In the genomic region with DNA sequence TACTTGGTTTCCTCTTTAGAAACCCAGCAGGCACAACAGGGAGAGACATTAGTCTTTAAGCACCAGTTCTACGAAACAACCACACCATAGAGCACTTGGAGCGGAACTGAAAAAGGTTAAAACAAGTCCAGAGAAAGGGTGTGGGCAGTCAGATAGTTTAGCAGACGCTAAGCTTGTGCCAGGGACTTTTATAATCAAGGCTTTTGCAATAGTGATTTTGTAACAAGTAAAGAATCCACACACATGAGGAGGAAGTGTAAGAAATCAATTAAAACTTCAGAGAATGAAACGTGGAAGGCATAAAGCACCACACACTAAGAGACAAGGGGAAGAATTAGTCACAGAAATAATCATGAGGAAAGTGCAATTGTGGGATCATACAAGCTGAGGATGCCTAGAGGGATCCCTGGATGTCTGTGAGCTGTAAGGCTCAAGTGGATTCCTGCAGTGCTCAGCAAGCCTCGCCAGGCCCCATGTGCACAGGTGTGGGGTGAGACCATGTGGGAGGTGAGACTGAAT, we compare ENCODE assay signal across 11 cellular contexts. TPM values are rescaled to one million over a fixed set of nuclear protein-coding genes. Genes with fewer than 3 reads are reported as not detected.
DNase-seq lines count a peak whose midpoint lies in the region; ATAC-seq, FAIRE-seq and TF ChIP-seq lines count a peak whose summit lies in the region.
"Had no signal": no experiment of that assay in that cellular context is flagged by ENCODE, and none has a peak within 500 bp of the region (broad histone marks: within the 10 kb centered on the region; RNA-seq: fewer than 3 reads in every experiment).

No MANE protein-coding gene starts in this region.

- H3K4me2 ChIP-seq in GM12878 (ENCODE audit: control insufficient read depth, insufficient read depth) = no peak overlapping the region
- H3K4me2 ChIP-seq: A549 had no signal

- RAD21 ChIA-PET in GM12878 (lab: Charles Lee; ENCODE audit: unreplicated experiment) = interaction anchor here (0.7 to 3.4 kb wide), 19 partner anchors 9 to 448 kb away, joined by 3 to 31 read pairs (median 5); a partner anchor contains a TSS

- no peaks in the 10 kb centered on the region for H4K20me1 ChIP-seq in GM12878 (ENCODE audit: control insufficient read depth, insufficient read depth)

- CTCF ChIA-PET in GM12878 (lab: Yijun Ruan, JAX) = interaction anchor here (0.8 to 3.0 kb wide), 19 partner anchors 9 to 369 kb away, joined by 3 to 25 read pairs (median 4); a partner anchor contains a TSS

- peak in 1 of 2 experiments; percentile 68; a peak in 2 of 4 replicates for TF ChIP-seq EP300 in GM12878 (IDR thresholded peaks at IDR 0.05; ENCODE audit: borderline replicate concordance in 1 of 2, control insufficient read depth in 1 of 2, low read depth in 2 of 2, low read length in 2 of 2)

- H3K36me3 ChIP-seq in right atrium auricular region = no peaks in the 10 kb centered on the region
- no peaks in the 10 kb centered on the region for H3K36me3 ChIP-seq in GM12878 (ENCODE audit: control insufficient read depth in 2 of 2, insufficient read depth in 2 of 2, low read length in 1 of 2)
- H3K36me3 ChIP-seq in SJCRH30 = no peaks in the 10 kb centered on the region

- no peak overlapping the region for H3K9ac ChIP-seq in GM12878 (ENCODE audit: control insufficient read depth, insufficient read depth, low read length)

- 14% methylated on average over 5 of the region's 5 CpGs for WGBS in GM12878 (ENCODE audit: insufficient coverage, insufficient replicate concordance, low lambda C conversion rate, missing lambda C conversion rate)

- intact Hi-C loops in Right ventricle myocardium superior (cut with DNase I) (no loop called here), GM12878 (cut with micrococcal nuclease; ENCODE audit: unreplicated experiment) (no loop called here)

- H2AFZ ChIP-seq in GM12878 (ENCODE audit: control insufficient read depth, low read depth, low read length) = no peak overlapping the region

- H3K27ac ChIP-seq in right atrium auricular region (peak overlapping the region in 1 of 2 donors; percentile 13), GM12878 (ENCODE audit: control insufficient read depth, insufficient read depth) (no peak overlapping the region), SJCRH30 (no peak overlapping the region)
- H3K27ac ChIP-seq: A549 had no signal

- POLR2A ChIA-PET in GM12878 (lab: Charles Lee) = interaction anchor here (0.7 to 1.9 kb wide), 7 partner anchors 13 to 345 kb away, joined by 3 to 8 read pairs (median 3); a partner anchor contains a TSS

- no peaks in the 10 kb centered on the region for H3K27me3 ChIP-seq in right atrium auricular region
- H3K27me3 ChIP-seq in GM12878 (replicated peaks in 1 of 2; ENCODE audit: control insufficient read depth in 2 of 2, insufficient read depth in 2 of 2, low read length in 1 of 2) = peaks cover 0 to 3% of the 10 kb centered on the region in 2 experiments; a peak in 2 of 4 replicates
- H3K27me3 ChIP-seq in SJCRH30 = no peaks in the 10 kb centered on the region

- ATAC-seq in Right ventricle myocardium superior (ENCODE audit: poor library complexity) = peak; percentile 85
- ATAC-seq in GM12878 = peak; percentile 95
- ATAC-seq in left lobe of liver = peak; percentile 80
- ATAC-seq in GM18519 (IDR thresholded peaks at IDR 0.05; ENCODE audit: low FRiP score, unreplicated experiment) = no peak
- ATAC-seq: A549; activated T-cell treated with anti-CD3 and anti-CD28 coated beads, Interleukin-2, amount 50 U/mL, for 4 hours had no signal

- DNase-seq in Right ventricle myocardium superior (no peak), right atrium auricular region (ENCODE audit: low spot score) (no peak), GM12878 (ENCODE audit: low read depth, low spot score) (peak; percentile 12), left lobe of liver (ENCODE audit: low spot score) (peak; percentile 45), ureter (ENCODE audit: low spot score) (peak; percentile 57), SJCRH30 (no peak)
- no peak for DNase-seq in stimulated activated CD4-positive, alpha-beta T cell treated with anti-CD3 and anti-CD28 coated beads, Interleukin-4, amount 100 ng/mL, for 4 hours
- DNase-seq: activated T-cell treated with anti-CD3 and anti-CD28 coated beads, Interleukin-2, amount 50 U/mL, for 4 hours; NCI-H446 had no signal

- TF ChIP-seq RAD21 in GM12878 (IDR thresholded peaks at IDR 0.05; ENCODE audit: insufficient read depth, low read depth, low read length) = no peak

- no TSS peak for BruUV-seq in GM12878 (replicated peaks; lab: Mats Ljungman, UMichigan)

- no peak overlapping the region for H3K4me3 ChIP-seq in right atrium auricular region
- no peak overlapping the region for H3K4me3 ChIP-seq in GM12878
- no peak overlapping the region for H3K4me3 ChIP-seq in SJCRH30
- H3K4me3 ChIP-seq: A549 had no signal

- no peaks in the 10 kb centered on the region for H3K9me3 ChIP-seq in right atrium auricular region
- H3K9me3 ChIP-seq in GM12878 (replicated peaks; ENCODE audit: control insufficient read depth, insufficient read depth, low read length) = no peaks in the 10 kb centered on the region
- no peaks in the 10 kb centered on the region for H3K9me3 ChIP-seq in SJCRH30 (replicated peaks)
- H3K9me3 ChIP-seq: A549 had no signal

- no peak for TF ChIP-seq POLR2A in GM12878 (IDR thresholded peaks at IDR 0.05; ENCODE audit: low read depth, low read length)

- SMC1A ChIA-PET in GM12878 (lab: Charles Lee; ENCODE audit: uncharacterized antibody, unreplicated experiment) = interaction anchor here (0.8 to 3.3 kb wide), 22 partner anchors 9 to 507 kb away, joined by 3 to 30 read pairs (median 6); a partner anchor contains a TSS

- H3K4me1 ChIP-seq in right atrium auricular region (peaks cover 0 to 3% of the 10 kb centered on the region in 2 donors), GM12878 (ENCODE audit: control insufficient read depth, insufficient read depth, low read length) (no peaks in the 10 kb centered on the region), SJCRH30 (no peaks in the 10 kb centered on the region)

- in situ Hi-C loops in GM12878 (cut with MboI) = no loop called here

- no peak for FAIRE-seq in GM12878 (lab: Jason Lieb, UNC)
- FAIRE-seq: A549 had no signal

- TF ChIP-seq CTCF in right atrium auricular region (IDR thresholded peaks at IDR 0.05) (no peak), GM12878 (IDR thresholded peaks at IDR 0.05 in 2 of 3, conservative IDR thresholded peaks at IDR 0.05 in 1 of 3; ENCODE audit: control insufficient read depth in 2 of 3, extremely low read depth in 1 of 3, insufficient read depth in 1 of 3, low read depth in 3 of 3, low read length in 3 of 3) (no peak)

- H3K79me2 ChIP-seq in GM12878 (ENCODE audit: control insufficient read depth, insufficient read depth, low read length) = no peaks in the 10 kb centered on the region

TF ChIP-seq in GM12878, 131 proteins besides CTCF, POLR2A, EP300 and RAD21 (continues in another document):
- TF ChIP-seq KLF5 (IDR thresholded peaks at IDR 0.05; ENCODE audit: partially characterized antibody) = no peak
- TF ChIP-seq ZNF207 (IDR thresholded peaks at IDR 0.05; ENCODE audit: borderline replicate concordance) = no peak
- TF ChIP-seq, protein P1, sequence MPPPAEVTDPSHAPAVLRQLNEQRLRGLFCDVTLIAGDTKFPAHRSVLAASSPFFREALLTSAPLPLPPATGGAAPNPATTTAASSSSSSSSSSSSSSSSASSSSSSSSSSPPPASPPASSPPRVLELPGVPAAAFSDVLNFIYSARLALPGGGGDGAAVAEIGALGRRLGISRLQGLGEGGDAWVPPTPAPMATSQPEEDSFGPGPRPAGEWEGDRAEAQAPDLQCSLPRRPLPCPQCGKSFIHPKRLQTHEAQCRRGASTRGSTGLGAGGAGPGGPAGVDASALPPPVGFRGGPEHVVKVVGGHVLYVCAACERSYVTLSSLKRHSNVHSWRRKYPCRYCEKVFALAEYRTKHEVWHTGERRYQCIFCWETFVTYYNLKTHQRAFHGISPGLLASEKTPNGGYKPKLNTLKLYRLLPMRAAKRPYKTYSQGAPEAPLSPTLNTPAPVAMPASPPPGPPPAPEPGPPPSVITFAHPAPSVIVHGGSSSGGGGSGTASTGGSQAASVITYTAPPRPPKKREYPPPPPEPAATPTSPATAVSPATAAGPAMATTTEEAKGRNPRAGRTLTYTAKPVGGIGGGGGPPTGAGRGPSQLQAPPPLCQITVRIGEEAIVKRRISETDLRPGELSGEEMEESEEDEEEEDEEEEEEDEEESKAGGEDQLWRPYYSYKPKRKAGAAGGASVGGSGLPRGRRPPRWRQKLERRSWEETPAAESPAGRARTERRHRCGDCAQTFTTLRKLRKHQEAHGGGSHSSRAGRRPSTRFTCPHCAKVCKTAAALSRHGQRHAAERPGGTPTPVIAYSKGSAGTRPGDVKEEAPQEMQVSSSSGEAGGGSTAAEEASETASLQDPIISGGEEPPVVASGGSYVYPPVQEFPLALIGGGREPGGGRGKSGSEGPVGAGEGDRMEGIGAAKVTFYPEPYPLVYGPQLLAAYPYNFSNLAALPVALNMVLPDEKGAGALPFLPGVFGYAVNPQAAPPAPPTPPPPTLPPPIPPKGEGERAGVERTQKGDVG (CRISPR knock-in tag; IDR thresholded peaks at IDR 0.05) = no peak
- TF ChIP-seq RFX5 (IDR thresholded peaks at IDR 0.05; ENCODE audit: low read depth, low read length) = no peak
- no peak for TF ChIP-seq SREBF1 (IDR thresholded peaks at IDR 0.05; ENCODE audit: low read length)
- TF ChIP-seq NR2C2 (IDR thresholded peaks at IDR 0.05; ENCODE audit: borderline replicate concordance, control insufficient read depth, insufficient read length, low read depth) = no peak
- peak; percentile 65 to 73; a peak in 2 of 4 replicates for TF ChIP-seq IKZF2 (IDR thresholded peaks at IDR 0.05)

RNA-seq across cellular contexts. Expression of a gene that starts 37.8 kb away (rescaled TPM):
- total RNA-seq in Right ventricle myocardium superior = 3.0 TPM
- total RNA-seq in right atrium auricular region = 1 to 10 TPM; 1.0 to 3.6 TPM
- 15.8 and 18.4 TPM in 2 replicates for total RNA-seq in GM12878 (2013; cell fraction: nucleolus; rRNA removed)
- 0.38 and 0.45 TPM in 2 replicates for total RNA-seq in GM12878 (2014; rRNA removed)
- 0.89 and 1.3 TPM in 2 replicates for total RNA-seq in GM12878 (2014; rRNA removed; fragmentation: Illumina TruSeq; extraction: Trizol)
- 0.56 and 0.69 TPM in 2 replicates for total RNA-seq in GM12878 (2021)
- polyA plus RNA-seq in GM12878 (2011; ENCODE audit: low read depth) = not detected
- polyA plus RNA-seq in GM12878 (2011; rRNA removed) = 5.3 and 5.8 TPM in 2 replicates
- polyA plus RNA-seq in GM12878 (2011; cell fraction: cytosol; rRNA removed) = 4.3 and 9.8 TPM in 2 replicates
- 8.7 and 9.9 TPM in 2 replicates for polyA plus RNA-seq in GM12878 (2011; cell fraction: nucleus; rRNA removed)
- 0.04 TPM in 1 of 2 replicates, not detected in the other for polyA plus RNA-seq in GM12878 (2012)
- 0.93 and 1.9 TPM in 2 replicates for polyA plus RNA-seq in GM12878 (2014; fragmentation: Illumina TruSeq; extraction: Trizol)
- under 1 TPM; 0.34 to 0.51 TPM for polyA plus RNA-seq in GM12878 (2014; fragmentation: Nextera tagmentation; extraction: Ambion mirVana)
- 0.72 and 1.1 TPM in 2 replicates for polyA plus RNA-seq in GM12878 (2014; rRNA removed)
- 1 to 10 TPM in 1 of 2 experiments, under 1 TPM in 1; 0.60 to 1.2 TPM for polyA plus RNA-seq in GM12878 (2016; fragmentation: Nextera tagmentation; extraction: Ambion mirVana)
- 6.9 and 9.6 TPM in 2 replicates for polyA minus RNA-seq in GM12878 (2011; rRNA and poly(A)+ RNA removed)
- polyA minus RNA-seq in GM12878 (2011; cell fraction: cytosol; rRNA and poly(A)+ RNA removed) = 1.2 and 2.4 TPM in 2 replicates
- polyA minus RNA-seq in GM12878 (2011; cell fraction: nucleus; rRNA and poly(A)+ RNA removed) = 6.2 and 7.3 TPM in 2 replicates
- 1.1 TPM for total RNA-seq in left lobe of liver
- total RNA-seq in ureter = 24.7 TPM
- total RNA-seq in SJCRH30 (2014; rRNA removed; shearing (Covaris generic)) = 0.06 and 0.10 TPM in 2 replicates

Comparison
In these comparisons a context has a peak if more than half of its experiments do, and no peak if none do; other contexts are left out.
1. DNase-seq: peak in GM12878 (single experiment), left lobe of liver (single experiment) and ureter (single experiment); none in Right ventricle myocardium superior (single experiment), right atrium auricular region (single experiment), SJCRH30 (0 of 2) and stimulated activated CD4-positive, alpha-beta T cell treated with anti-CD3 and anti-CD28 coated beads, Interleukin-4, amount 100 ng/mL, for 4 hours (0 of 2).